1 cellular context compared by ENCODE assay signal in the genomic region with DNA sequence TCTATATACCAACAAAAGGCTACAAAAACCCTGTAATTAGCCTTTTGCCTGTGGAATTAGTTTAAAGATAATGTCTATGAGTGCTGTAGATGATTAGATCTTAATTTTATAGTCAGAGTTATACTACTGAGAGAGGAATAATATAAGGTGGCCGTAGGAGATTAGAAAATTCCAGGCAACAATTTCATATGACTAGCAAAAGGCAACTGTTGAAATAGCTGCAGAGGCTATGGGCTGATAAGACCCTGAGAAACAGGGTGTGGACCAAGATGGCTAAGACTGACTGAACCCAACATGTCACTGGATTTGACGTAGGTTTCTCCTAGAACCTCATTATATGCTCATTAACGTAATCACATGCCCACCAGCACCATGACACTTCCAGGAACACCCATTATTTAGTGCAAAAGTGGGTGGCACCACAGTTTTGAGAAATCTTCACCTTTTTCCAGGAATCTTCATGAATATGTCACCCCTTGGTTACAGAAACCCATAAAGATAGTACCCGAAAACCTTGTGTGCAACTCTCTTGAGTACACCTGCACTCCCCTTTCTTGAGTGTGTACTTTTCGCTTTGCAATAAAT.
TF ChIP-seq lines count a peak whose summit lies in the region.

No MANE protein-coding gene starts in this region.

TF ChIP-seq in GM12878, 131 proteins besides CTCF, POLR2A, EP300 and RAD21:
- TF ChIP-seq, protein P1, sequence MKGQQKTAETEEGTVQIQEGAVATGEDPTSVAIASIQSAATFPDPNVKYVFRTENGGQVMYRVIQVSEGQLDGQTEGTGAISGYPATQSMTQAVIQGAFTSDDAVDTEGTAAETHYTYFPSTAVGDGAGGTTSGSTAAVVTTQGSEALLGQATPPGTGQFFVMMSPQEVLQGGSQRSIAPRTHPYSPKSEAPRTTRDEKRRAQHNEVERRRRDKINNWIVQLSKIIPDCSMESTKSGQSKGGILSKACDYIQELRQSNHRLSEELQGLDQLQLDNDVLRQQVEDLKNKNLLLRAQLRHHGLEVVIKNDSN (IDR thresholded peaks at IDR 0.05; ENCODE audit: borderline replicate concordance, extremely low read length, insufficient read depth, low read depth, low read length) = no peak
- no peak for TF ChIP-seq KAT2A (conservative IDR thresholded peaks at IDR 0.05; ENCODE audit: control insufficient read depth, low read depth, low read length)
- TF ChIP-seq, protein P2, sequence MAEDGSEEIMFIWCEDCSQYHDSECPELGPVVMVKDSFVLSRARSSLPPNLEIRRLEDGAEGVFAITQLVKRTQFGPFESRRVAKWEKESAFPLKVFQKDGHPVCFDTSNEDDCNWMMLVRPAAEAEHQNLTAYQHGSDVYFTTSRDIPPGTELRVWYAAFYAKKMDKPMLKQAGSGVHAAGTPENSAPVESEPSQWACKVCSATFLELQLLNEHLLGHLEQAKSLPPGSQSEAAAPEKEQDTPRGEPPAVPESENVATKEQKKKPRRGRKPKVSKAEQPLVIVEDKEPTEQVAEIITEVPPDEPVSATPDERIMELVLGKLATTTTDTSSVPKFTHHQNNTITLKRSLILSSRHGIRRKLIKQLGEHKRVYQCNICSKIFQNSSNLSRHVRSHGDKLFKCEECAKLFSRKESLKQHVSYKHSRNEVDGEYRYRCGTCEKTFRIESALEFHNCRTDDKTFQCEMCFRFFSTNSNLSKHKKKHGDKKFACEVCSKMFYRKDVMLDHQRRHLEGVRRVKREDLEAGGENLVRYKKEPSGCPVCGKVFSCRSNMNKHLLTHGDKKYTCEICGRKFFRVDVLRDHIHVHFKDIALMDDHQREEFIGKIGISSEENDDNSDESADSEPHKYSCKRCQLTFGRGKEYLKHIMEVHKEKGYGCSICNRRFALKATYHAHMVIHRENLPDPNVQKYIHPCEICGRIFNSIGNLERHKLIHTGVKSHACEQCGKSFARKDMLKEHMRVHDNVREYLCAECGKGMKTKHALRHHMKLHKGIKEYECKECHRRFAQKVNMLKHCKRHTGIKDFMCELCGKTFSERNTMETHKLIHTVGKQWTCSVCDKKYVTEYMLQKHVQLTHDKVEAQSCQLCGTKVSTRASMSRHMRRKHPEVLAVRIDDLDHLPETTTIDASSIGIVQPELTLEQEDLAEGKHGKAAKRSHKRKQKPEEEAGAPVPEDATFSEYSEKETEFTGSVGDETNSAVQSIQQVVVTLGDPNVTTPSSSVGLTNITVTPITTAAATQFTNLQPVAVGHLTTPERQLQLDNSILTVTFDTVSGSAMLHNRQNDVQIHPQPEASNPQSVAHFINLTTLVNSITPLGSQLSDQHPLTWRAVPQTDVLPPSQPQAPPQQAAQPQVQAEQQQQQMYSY (CRISPR knock-in tag; IDR thresholded peaks at IDR 0.05) = no peak
- TF ChIP-seq NFYA (IDR thresholded peaks at IDR 0.05; ENCODE audit: borderline replicate concordance, low read depth, low read length) = no peak
- TF ChIP-seq ZSCAN29 (IDR thresholded peaks at IDR 0.05) = no peak
- TF ChIP-seq IRF4 (IDR thresholded peaks at IDR 0.05; ENCODE audit: low read depth, low read length) = no peak
- TF ChIP-seq ZNF207 (IDR thresholded peaks at IDR 0.05; ENCODE audit: borderline replicate concordance) = no peak
- TF ChIP-seq, protein P3, sequence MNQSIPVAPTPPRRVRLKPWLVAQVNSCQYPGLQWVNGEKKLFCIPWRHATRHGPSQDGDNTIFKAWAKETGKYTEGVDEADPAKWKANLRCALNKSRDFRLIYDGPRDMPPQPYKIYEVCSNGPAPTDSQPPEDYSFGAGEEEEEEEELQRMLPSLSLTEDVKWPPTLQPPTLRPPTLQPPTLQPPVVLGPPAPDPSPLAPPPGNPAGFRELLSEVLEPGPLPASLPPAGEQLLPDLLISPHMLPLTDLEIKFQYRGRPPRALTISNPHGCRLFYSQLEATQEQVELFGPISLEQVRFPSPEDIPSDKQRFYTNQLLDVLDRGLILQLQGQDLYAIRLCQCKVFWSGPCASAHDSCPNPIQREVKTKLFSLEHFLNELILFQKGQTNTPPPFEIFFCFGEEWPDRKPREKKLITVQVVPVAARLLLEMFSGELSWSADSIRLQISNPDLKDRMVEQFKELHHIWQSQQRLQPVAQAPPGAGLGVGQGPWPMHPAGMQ (IDR thresholded peaks at IDR 0.05; ENCODE audit: borderline replicate concordance) = no peak
- TF ChIP-seq RB1 (IDR thresholded peaks at IDR 0.05; ENCODE audit: borderline replicate concordance) = no peak
- TF ChIP-seq RFX5 (IDR thresholded peaks at IDR 0.05; ENCODE audit: low read depth, low read length) = no peak
- TF ChIP-seq NR2C2 (IDR thresholded peaks at IDR 0.05; ENCODE audit: borderline replicate concordance, control insufficient read depth, insufficient read length, low read depth) = no peak
- no peak for TF ChIP-seq EGR1 (IDR thresholded peaks at IDR 0.05; ENCODE audit: borderline replicate concordance in 1 of 2, low read depth in 2 of 2, low read length in 2 of 2)
- TF ChIP-seq, protein P4, sequence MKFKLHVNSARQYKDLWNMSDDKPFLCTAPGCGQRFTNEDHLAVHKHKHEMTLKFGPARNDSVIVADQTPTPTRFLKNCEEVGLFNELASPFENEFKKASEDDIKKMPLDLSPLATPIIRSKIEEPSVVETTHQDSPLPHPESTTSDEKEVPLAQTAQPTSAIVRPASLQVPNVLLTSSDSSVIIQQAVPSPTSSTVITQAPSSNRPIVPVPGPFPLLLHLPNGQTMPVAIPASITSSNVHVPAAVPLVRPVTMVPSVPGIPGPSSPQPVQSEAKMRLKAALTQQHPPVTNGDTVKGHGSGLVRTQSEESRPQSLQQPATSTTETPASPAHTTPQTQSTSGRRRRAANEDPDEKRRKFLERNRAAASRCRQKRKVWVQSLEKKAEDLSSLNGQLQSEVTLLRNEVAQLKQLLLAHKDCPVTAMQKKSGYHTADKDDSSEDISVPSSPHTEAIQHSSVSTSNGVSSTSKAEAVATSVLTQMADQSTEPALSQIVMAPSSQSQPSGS (IDR thresholded peaks at IDR 0.05; ENCODE audit: low read length) = no peak
- no peak for TF ChIP-seq FOS (IDR thresholded peaks at IDR 0.05; ENCODE audit: borderline replicate concordance, extremely low read depth, insufficient read length)
- TF ChIP-seq SMARCA5 (IDR thresholded peaks at IDR 0.05) = no peak
- TF ChIP-seq, protein P5, sequence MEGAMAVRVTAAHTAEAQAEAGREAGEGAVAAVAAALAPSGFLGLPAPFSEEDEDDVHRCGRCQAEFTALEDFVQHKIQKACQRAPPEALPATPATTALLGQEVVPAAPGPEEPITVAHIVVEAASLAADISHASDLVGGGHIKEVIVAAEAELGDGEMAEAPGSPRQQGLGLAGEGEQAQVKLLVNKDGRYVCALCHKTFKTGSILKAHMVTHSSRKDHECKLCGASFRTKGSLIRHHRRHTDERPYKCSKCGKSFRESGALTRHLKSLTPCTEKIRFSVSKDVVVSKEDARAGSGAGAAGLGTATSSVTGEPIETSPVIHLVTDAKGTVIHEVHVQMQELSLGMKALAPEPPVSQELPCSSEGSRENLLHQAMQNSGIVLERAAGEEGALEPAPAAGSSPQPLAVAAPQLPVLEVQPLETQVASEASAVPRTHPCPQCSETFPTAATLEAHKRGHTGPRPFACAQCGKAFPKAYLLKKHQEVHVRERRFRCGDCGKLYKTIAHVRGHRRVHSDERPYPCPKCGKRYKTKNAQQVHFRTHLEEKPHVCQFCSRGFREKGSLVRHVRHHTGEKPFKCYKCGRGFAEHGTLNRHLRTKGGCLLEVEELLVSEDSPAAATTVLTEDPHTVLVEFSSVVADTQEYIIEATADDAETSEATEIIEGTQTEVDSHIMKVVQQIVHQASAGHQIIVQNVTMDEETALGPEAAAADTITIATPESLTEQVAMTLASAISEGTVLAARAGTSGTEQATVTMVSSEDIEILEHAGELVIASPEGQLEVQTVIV (IDR thresholded peaks at IDR 0.05; ENCODE audit: borderline replicate concordance, partially characterized antibody) = no peak
- no peak for TF ChIP-seq BHLHE40 (IDR thresholded peaks at IDR 0.05; ENCODE audit: borderline replicate concordance in 1 of 2, low read depth in 2 of 2, low read length in 1 of 2)
TF ChIP-seq in GM12878: peak in this region for 0.
